ENCODE assay signal across 14 cellular contexts in the genomic region with DNA sequence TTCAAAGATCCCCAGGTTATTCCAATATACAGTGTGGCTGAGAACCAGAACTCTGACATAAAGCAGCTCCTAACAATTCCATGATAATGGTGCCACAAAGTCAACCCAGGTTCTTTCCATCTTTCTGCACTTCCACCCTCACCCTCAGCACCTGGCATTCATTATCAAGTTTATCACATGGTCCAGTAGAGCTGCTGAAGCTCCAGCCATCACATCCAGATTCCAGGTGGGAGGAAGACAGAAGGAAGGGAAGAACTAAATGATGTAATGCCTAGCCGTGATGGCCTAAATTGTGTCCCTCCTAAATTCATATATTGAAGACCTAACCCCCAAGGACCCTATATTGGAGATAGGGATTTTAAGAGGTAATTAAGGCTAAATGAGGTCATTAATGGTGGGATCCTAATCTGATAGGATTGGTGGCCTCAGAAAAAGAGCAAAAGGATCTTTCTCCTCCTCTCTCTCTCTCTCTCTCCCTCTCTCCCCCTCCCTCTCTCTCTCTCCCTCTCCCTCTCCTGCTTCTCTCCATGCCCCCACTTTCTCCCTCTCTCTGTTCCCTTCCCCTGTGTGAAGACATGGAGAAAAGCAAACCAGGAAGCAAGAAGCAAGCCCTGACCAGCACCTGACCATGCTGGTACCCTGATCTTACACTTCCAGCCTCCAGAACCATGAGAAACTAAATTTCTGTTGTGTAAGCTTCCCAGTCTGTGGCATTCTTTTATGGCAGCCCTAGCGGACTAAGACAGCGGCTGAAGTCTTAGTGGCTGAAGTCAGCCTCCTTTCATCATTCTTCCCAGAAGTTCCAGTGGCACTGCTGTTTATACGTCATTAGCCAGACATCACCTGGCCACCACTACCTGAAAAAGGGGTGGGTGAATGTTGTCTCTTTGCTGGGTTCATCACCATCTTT.
DNase-seq lines count a peak whose midpoint lies in the region; ATAC-seq and TF ChIP-seq lines count a peak whose summit lies in the region.
"Had no signal": no experiment of that assay in that cellular context is flagged by ENCODE, and none has a peak within 500 bp of the region (broad histone marks: within the 10 kb centered on the region; RNA-seq: fewer than 3 reads in every experiment).

No MANE protein-coding gene starts in this region.

- 74 to 90% (median 85%) methylated on average over 4 of the region's 4 CpGs for WGBS in ovary, 3 donors
- WGBS in testis, 2 donors: 91 to 93% methylated on average over 4 of the region's 4 CpGs

- DNase-seq in WTC11 (ENCODE audit: low spot score) (no peak), fibroblast of gingiva (ENCODE audit: low read depth) (peak; percentile 43), ovary (peak in 3 of 5 donors; percentile 47 to 67 (median 48)), A172 (ENCODE audit: low spot score) (no peak), testis (no peak), NCI-H748 (lab: John Stamatoyannopoulos, UW; ENCODE audit: unreplicated experiment) (no peak)
- DNase-seq: activated B cell treated with CpG ODN at 0.5 μM for 24 hours; activated naive CD8-positive, alpha-beta T cell treated with anti-CD3 and anti-CD28 coated beads, Interleukin-2, amount 10 ng/mL, durations not matched to agents 7 days and 5 days; effector CD4-positive, alpha-beta T cell; NCI-H2029 treated with DMSO at 0.1 percent for 48 hours; NCI-H774 had no signal

- peaks cover 7% of the 10 kb centered on the region for H3K4me1 Mint-ChIP-seq in WTC11

- H2AFZ ChIP-seq in ACC112 (ENCODE audit: low read length, unreplicated experiment): no peak overlapping the region

- POLR2A ChIA-PET in WTC11 (lab: Charles Lee): no interaction called here

- H3K79me2 ChIP-seq in ACC112 (ENCODE audit: control insufficient read depth, insufficient read depth, low read length, unreplicated experiment): no peaks in the 10 kb centered on the region

- CTCF ChIA-PET in WTC11 (lab: Charles Lee): no interaction called here

- H3K27ac Mint-ChIP-seq in WTC11: no peak overlapping the region
- H3K27ac Mint-ChIP-seq: activated B cell treated with CpG ODN at 0.5 μM for 24 hours; activated naive CD8-positive, alpha-beta T cell treated with anti-CD3 and anti-CD28 coated beads, Interleukin-2, amount 10 ng/mL, durations not matched to agents 7 days and 5 days had no signal

- no peak for TF ChIP-seq POLR2A in ovary (IDR thresholded peaks at IDR 0.05)
- no peak for TF ChIP-seq POLR2A in testis (IDR thresholded peaks at IDR 0.05)

- H3K27ac ChIP-seq in ACC112 (ENCODE audit: low read depth, low read length) (peak overlapping the region; percentile 71), ovary (peak overlapping the region; percentile 58 to 69), testis (peak overlapping the region in 1 of 2 donors; percentile 4)
- H3K27ac ChIP-seq: KMS-11 had no signal

- intact Hi-C loops in ovary (cut with DNase I): loop anchor here in 1 of 4 donors (10.0 kb wide), 1 partner anchor 180 kb away; no protein-coding TSS in a partner anchor
- intact Hi-C loops in testis (cut with DNase I; ENCODE audit: low total_unique reads): no loop called here

- TF ChIP-seq EP300 in ovary (IDR thresholded peaks at IDR 0.05): no peak

- H3K4me1 ChIP-seq in ACC112 (ENCODE audit: control insufficient read depth, insufficient read depth, low read length, unreplicated experiment) (peaks cover 20% of the 10 kb centered on the region), ovary (ENCODE audit: insufficient read depth) (peaks cover 7% of the 10 kb centered on the region), testis (peaks cover 21% of the 10 kb centered on the region)

- peaks cover 8% of the 10 kb centered on the region; the same call in 1 of the 2 replicates for H3K36me3 Mint-ChIP-seq in WTC11
- H3K36me3 Mint-ChIP-seq: activated naive CD8-positive, alpha-beta T cell treated with anti-CD3 and anti-CD28 coated beads, Interleukin-2, amount 10 ng/mL, durations not matched to agents 7 days and 5 days had no signal

- H3K27me3 Mint-ChIP-seq in WTC11 (ENCODE audit: low read depth): no peaks in the 10 kb centered on the region
- H3K27me3 Mint-ChIP-seq: activated B cell treated with CpG ODN at 0.5 μM for 24 hours had no signal

- H3K9me3 ChIP-seq in ovary: no peaks in the 10 kb centered on the region
- no peaks in the 10 kb centered on the region for H3K9me3 ChIP-seq in testis

- H3K36me3 ChIP-seq in ACC112 (ENCODE audit: insufficient read depth, low read length) (no peaks in the 10 kb centered on the region), ovary (no peaks in the 10 kb centered on the region), testis (ENCODE audit: low read depth, missing control alignments) (no peaks in the 10 kb centered on the region)

- H3K27me3 ChIP-seq in ACC112 (ENCODE audit: insufficient read depth, low read length) (no peaks in the 10 kb centered on the region), ovary (no peaks in the 10 kb centered on the region), testis (no peaks in the 10 kb centered on the region)

- TF ChIP-seq CTCF in WTC11 (IDR thresholded peaks at IDR 0.05) (no peak), ovary (IDR thresholded peaks at IDR 0.05) (no peak), testis (IDR thresholded peaks at IDR 0.05) (no peak)

- peaks cover 17% of the 10 kb centered on the region for H3K9me3 Mint-ChIP-seq in WTC11

- H3K4me3 ChIP-seq in ACC112 (ENCODE audit: low read depth, low read length) (no peak overlapping the region), ovary (no peak overlapping the region), testis (no peak overlapping the region)

- no peak for ATAC-seq in WTC11
- no peak for ATAC-seq in GM18517 (IDR thresholded peaks at IDR 0.05; ENCODE audit: unreplicated experiment)

- H3K4me3 Mint-ChIP-seq in WTC11: no peak overlapping the region
- H3K4me3 Mint-ChIP-seq: activated B cell treated with CpG ODN at 0.5 μM for 24 hours; activated naive CD8-positive, alpha-beta T cell treated with anti-CD3 and anti-CD28 coated beads, Interleukin-2, amount 10 ng/mL, durations not matched to agents 7 days and 5 days had no signal

TF ChIP-seq in WTC11, 78 proteins besides CTCF, POLR2A, EP300 and RAD21:
- TF ChIP-seq GTF2I (CRISPR knock-in tag; conservative IDR thresholded peaks at IDR 0.05): 0 out of 2 replicates have a peak, but pooled peaks have one; percentile 54
- TF ChIP-seq, protein P1, sequence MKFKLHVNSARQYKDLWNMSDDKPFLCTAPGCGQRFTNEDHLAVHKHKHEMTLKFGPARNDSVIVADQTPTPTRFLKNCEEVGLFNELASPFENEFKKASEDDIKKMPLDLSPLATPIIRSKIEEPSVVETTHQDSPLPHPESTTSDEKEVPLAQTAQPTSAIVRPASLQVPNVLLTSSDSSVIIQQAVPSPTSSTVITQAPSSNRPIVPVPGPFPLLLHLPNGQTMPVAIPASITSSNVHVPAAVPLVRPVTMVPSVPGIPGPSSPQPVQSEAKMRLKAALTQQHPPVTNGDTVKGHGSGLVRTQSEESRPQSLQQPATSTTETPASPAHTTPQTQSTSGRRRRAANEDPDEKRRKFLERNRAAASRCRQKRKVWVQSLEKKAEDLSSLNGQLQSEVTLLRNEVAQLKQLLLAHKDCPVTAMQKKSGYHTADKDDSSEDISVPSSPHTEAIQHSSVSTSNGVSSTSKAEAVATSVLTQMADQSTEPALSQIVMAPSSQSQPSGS (CRISPR knock-in tag; IDR thresholded peaks at IDR 0.05; ENCODE audit: borderline replicate concordance, low read depth): no peak

Comparison
In these comparisons a context has a peak if more than half of its experiments do, and no peak if none do; other contexts are left out.
1. DNase-seq: peak in fibroblast of gingiva (single experiment) and ovary (3 of 5); none in WTC11 (single experiment), A172 (single experiment), testis (single experiment) and NCI-H748 (single experiment).